ENCODE assay signal across 1 cellular context in genomic region chr17:64398330-64398729, GRCh38.
TF ChIP-seq lines count a peak whose summit lies in the region.

No MANE protein-coding gene starts in this region.

TF ChIP-seq in GM23338, 12 proteins besides CTCF, POLR2A, EP300 and RAD21 (continued from another document):
- TF ChIP-seq ZNF462 (CRISPR knock-in tag; IDR thresholded peaks at IDR 0.05) (no peak), NANOG (IDR thresholded peaks at IDR 0.05; ENCODE audit: borderline replicate concordance) (no peak)
